ENCODE assay signal across 8 cellular contexts in the genomic region with DNA sequence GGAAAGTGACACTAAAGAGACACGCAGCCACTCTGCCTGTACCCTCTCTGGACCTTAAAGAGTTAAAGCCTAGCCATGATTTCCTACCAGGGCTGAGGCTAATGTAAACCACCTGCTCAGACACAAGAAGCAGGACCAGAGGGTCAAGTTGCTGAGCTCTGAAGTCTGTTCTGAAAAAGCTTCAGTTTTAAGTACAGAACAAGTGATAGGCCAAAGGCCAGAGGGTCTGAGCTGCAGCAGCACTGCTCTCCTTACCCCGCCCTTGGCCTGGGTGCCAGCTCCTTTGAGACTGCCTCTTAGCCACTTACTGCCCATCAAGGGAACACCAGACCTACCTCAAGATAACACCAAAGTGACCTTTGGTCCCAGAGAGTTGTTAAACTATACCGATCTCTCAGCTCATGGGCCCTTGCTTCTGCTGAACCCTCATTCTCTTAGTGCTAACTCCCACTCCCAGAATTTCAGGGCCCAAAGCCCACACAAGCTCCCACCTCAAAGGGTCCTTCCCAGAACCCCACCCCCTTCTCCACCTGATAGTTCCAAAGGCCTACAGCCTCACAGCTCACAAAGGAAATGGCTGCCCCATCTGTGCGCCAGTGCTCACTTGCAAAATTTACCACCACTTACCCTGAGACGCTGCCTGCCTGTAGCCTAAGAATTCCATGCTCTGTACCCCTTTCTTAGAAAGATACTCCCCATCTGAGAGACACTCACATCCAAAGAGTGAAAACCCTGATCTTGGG. TPM values are rescaled to one million over a fixed set of nuclear protein-coding genes. Genes with fewer than 3 reads are reported as not detected.
DNase-seq lines count a peak whose midpoint lies in the region; ATAC-seq and TF ChIP-seq lines count a peak whose summit lies in the region.

No MANE protein-coding gene starts in this region.

- TF ChIP-seq CTCF in GM06990 (IDR thresholded peaks at IDR 0.05; ENCODE audit: insufficient read depth, low read length, poor library complexity, severe bottlenecking) = no peak
- TF ChIP-seq CTCF in left ventricle myocardium inferior (IDR thresholded peaks at IDR 0.05; ENCODE audit: borderline replicate concordance) = no peak

- ATAC-seq in GM19328 (IDR thresholded peaks at IDR 0.05; ENCODE audit: unreplicated experiment) = no peak

- POLR2A ChIA-PET in HEK293T (lab: Yijun Ruan, JAX) = interaction anchor here (1.3 to 1.9 kb wide), 2 partner anchors 8 to 14 kb away, joined by 4 to 6 read pairs; no protein-coding TSS in a partner anchor

- peak overlapping the region; percentile 90 for H3K9ac ChIP-seq in SK-N-MC (ENCODE audit: insufficient read length)

- H3K4me3 ChIP-seq in GM06990 (replicated peaks; ENCODE audit: low read depth, low read length) = peak overlapping the region; percentile 18
- H3K4me3 ChIP-seq in SK-N-MC = peak overlapping the region; percentile 83
- H3K4me3 ChIP-seq in left ventricle myocardium inferior = peak overlapping the region; percentile 76
- peak overlapping the region; percentile 66 for H3K4me3 ChIP-seq in skeletal muscle cell (ENCODE audit: low read depth, low read length)

- CTCF ChIA-PET in HEK293T (lab: Yijun Ruan, JAX) = interaction anchor here (0.6 to 2.5 kb wide), 4 partner anchors 10 to 135 kb away, joined by 3 to 14 read pairs (median 3); no protein-coding TSS in a partner anchor

- intact Hi-C loops in left ventricle myocardium inferior (cut with micrococcal nuclease) = no loop called here

- H3K36me3 ChIP-seq in GM06990 (ENCODE audit: control insufficient read depth, insufficient read depth, low read length) (peaks cover 3% of the 10 kb centered on the region; the same call in 1 of the 2 replicates), SK-N-MC (ENCODE audit: insufficient read depth, low read length) (peaks cover 20% of the 10 kb centered on the region; the same call in 1 of the 2 replicates), left ventricle myocardium inferior (peaks cover 16% of the 10 kb centered on the region)

- H3K27ac ChIP-seq in SK-N-MC = peak overlapping the region; percentile 95; the same call in 1 of the 2 replicates
- H3K27ac ChIP-seq in left ventricle myocardium inferior (replicated peaks) = peak overlapping the region; percentile 98

- H3K9me3 ChIP-seq in SK-N-MC (ENCODE audit: low read depth, low read length) (no peaks in the 10 kb centered on the region), left ventricle myocardium inferior (replicated peaks) (no peaks in the 10 kb centered on the region)

- DNase-seq in GM06990 (ENCODE audit: extremely low read depth, insufficient read length) = no peak
- DNase-seq in SK-N-MC (ENCODE audit: low read depth, low spot score) = no peak
- DNase-seq in left ventricle myocardium inferior = no peak
- no peak for DNase-seq in skeletal muscle cell (ENCODE audit: low read depth)
- DNase-seq in foreskin melanocyte = no peak
- no peak for DNase-seq in HEK293T (ENCODE audit: extremely low spot score)
- no peak for DNase-seq in activated effector memory CD4-positive, alpha-beta T cell treated with Interleukin-2 at 50 U/mL for 16 hours

- H3K27me3 ChIP-seq in GM06990 (replicated peaks; ENCODE audit: control insufficient read depth, insufficient read depth, low read length) (no peaks in the 10 kb centered on the region), left ventricle myocardium inferior (ENCODE audit: low read depth) (no peaks in the 10 kb centered on the region)

- H3K4me1 ChIP-seq in left ventricle myocardium inferior = peaks cover 78% of the 10 kb centered on the region

TF ChIP-seq in HEK293T, 16 proteins besides CTCF, POLR2A, EP300 and RAD21:
- no peak for TF ChIP-seq SUZ12 (IDR thresholded peaks at IDR 0.05)
- no peak for TF ChIP-seq LEF1 (IDR thresholded peaks at IDR 0.05; ENCODE audit: borderline replicate concordance)
- TF ChIP-seq HDGF (IDR thresholded peaks at IDR 0.05; ENCODE audit: borderline replicate concordance) = no peak
- TF ChIP-seq FOXM1 (IDR thresholded peaks at IDR 0.05; ENCODE audit: borderline replicate concordance) = no peak
- no peak for TF ChIP-seq FOXK2 (IDR thresholded peaks at IDR 0.05)
- no peak for TF ChIP-seq L3MBTL2 (conservative IDR thresholded peaks at IDR 0.05)
- TF ChIP-seq FOXA1 (IDR thresholded peaks at IDR 0.05) = no peak
- TF ChIP-seq ELF4 (IDR thresholded peaks at IDR 0.05) = no peak
- no peak for TF ChIP-seq ZNF384 (IDR thresholded peaks at IDR 0.05)
- TF ChIP-seq BHLHE40 (IDR thresholded peaks at IDR 0.05; ENCODE audit: borderline replicate concordance) = no peak
- TF ChIP-seq ARNT (IDR thresholded peaks at IDR 0.05) = no peak
- TF ChIP-seq, protein P1, sequence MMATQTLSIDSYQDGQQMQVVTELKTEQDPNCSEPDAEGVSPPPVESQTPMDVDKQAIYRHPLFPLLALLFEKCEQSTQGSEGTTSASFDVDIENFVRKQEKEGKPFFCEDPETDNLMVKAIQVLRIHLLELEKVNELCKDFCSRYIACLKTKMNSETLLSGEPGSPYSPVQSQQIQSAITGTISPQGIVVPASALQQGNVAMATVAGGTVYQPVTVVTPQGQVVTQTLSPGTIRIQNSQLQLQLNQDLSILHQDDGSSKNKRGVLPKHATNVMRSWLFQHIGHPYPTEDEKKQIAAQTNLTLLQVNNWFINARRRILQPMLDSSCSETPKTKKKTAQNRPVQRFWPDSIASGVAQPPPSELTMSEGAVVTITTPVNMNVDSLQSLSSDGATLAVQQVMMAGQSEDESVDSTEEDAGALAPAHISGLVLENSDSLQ (IDR thresholded peaks at IDR 0.05) = no peak
- TF ChIP-seq SP1 (IDR thresholded peaks at IDR 0.05) = no peak
- no peak for TF ChIP-seq CTBP1 (IDR thresholded peaks at IDR 0.05; ENCODE audit: borderline replicate concordance)
- TF ChIP-seq TARDBP (IDR thresholded peaks at IDR 0.05) = no peak
- no peak for TF ChIP-seq NFRKB (IDR thresholded peaks at IDR 0.05)

RNA-seq across cellular contexts. Expression of a gene that starts 40.6 kb away (rescaled TPM):
- total RNA-seq in left ventricle myocardium inferior = 4.9 TPM

RNA-seq across cellular contexts. Expression of a gene that starts 41.1 kb away (rescaled TPM):
- total RNA-seq in left ventricle myocardium inferior = 82.5 TPM

RNA-seq across cellular contexts. Expression of a gene that starts 41.4 kb away (rescaled TPM):
- 3.5 TPM for total RNA-seq in left ventricle myocardium inferior

Comparison
In these comparisons a context has a peak if more than half of its experiments do, and no peak if none do; other contexts are left out.
1. H3K4me3 ChIP-seq: peak in every context shown above with its lines; median percentile 83 in SK-N-MC; 76 in left ventricle myocardium inferior; 66 in skeletal muscle cell; 18 in GM06990.